ENCODE assay signal across 21 cellular contexts in genomic region chr14:54577977-54578376, GRCh38. TPM values are rescaled to one million over a fixed set of nuclear protein-coding genes. Genes with fewer than 3 reads are reported as not detected.
A peak's percentile ranks its signal among the peaks of the same experiment; 100 is the strongest.
DNase-seq lines count a peak whose midpoint lies in the region; ATAC-seq and TF ChIP-seq lines count a peak whose summit lies in the region.
"Had no signal": no experiment of that assay in that cellular context is flagged by ENCODE, and none has a peak within 500 bp of the region (broad histone marks: within the 10 kb centered on the region; RNA-seq: fewer than 3 reads in every experiment).

No MANE protein-coding gene starts in this region.

- H3K56ac ChIP-seq in H9 (ENCODE audit: insufficient read length, low read depth, low read length): no peak overlapping the region

- H2AK5ac ChIP-seq in H9 (ENCODE audit: insufficient read length, low read length): no peak overlapping the region

- H2BK120ac ChIP-seq in H9 (ENCODE audit: low read depth, low read length, poor library complexity, severe bottlenecking): no peak overlapping the region

- peak overlapping the region; percentile 25 for H3K27ac ChIP-seq in RWPE2 (ENCODE audit: poor library complexity, severe bottlenecking)
- H3K27ac ChIP-seq in psoas muscle: peak overlapping the region; percentile 51
- no peak overlapping the region for H3K27ac ChIP-seq in MM.1S (ENCODE audit: low read length)
- no peak overlapping the region for H3K27ac ChIP-seq in H9 (ENCODE audit: insufficient read length, low read depth, low read length)
- H3K27ac ChIP-seq: SJCRH30, tibial nerve had no signal

- H2BK20ac ChIP-seq in H9 (ENCODE audit: low read depth, low read length, poor library complexity, severe bottlenecking): no peak overlapping the region

- H4K91ac ChIP-seq in H9 (ENCODE audit: insufficient read length, low read depth, low read length): no peak overlapping the region

- no peaks in the 10 kb centered on the region for H3K4me1 Mint-ChIP-seq in H9

- no peaks in the 10 kb centered on the region for H3K79me1 ChIP-seq in H9 (ENCODE audit: insufficient read depth, low read depth, low read length, poor library complexity, severe bottlenecking)

- H3K79me2 ChIP-seq in MM.1S (ENCODE audit: low read length) (no peaks in the 10 kb centered on the region), H9 (ENCODE audit: insufficient read depth, low read length) (peaks cover 7% of the 10 kb centered on the region; the same call in 1 of the 2 replicates)

- H3K18ac ChIP-seq in H9 (ENCODE audit: insufficient read length, low read depth, low read length): no peak overlapping the region

- no peak overlapping the region for H2BK5ac ChIP-seq in H9 (ENCODE audit: insufficient read length, low read length)

- H4K20me1 ChIP-seq in MM.1S (ENCODE audit: insufficient read depth, low read length) (no peaks in the 10 kb centered on the region), H9 (ENCODE audit: control insufficient read depth, insufficient read depth, insufficient read length) (no peaks in the 10 kb centered on the region)

- no peak overlapping the region for H3K4me3 ChIP-seq in RWPE2 (ENCODE audit: severe bottlenecking)
- no peak overlapping the region for H3K4me3 ChIP-seq in psoas muscle
- no peak overlapping the region for H3K4me3 ChIP-seq in MM.1S (ENCODE audit: low read length)
- H3K4me3 ChIP-seq: heart left ventricle, SJCRH30, tibial nerve had no signal

- no peaks in the 10 kb centered on the region for H3K23me2 ChIP-seq in H9 (ENCODE audit: insufficient read length, low read depth, low read length, poor library complexity, severe bottlenecking)

- no peak overlapping the region for H4K8ac ChIP-seq in H9 (replicated peaks; ENCODE audit: insufficient read length, low read depth, low read length)

- H3K4me2 ChIP-seq in MM.1S (ENCODE audit: low read depth, low read length) (no peak overlapping the region), H9 (ENCODE audit: insufficient read depth, insufficient read length, low read length) (no peak overlapping the region)

- H3K14ac ChIP-seq in H9 (ENCODE audit: insufficient read depth, low read length): no peak overlapping the region

- H3K4ac ChIP-seq in H9 (ENCODE audit: low read depth, low read length): no peak overlapping the region

- DNase-seq in EH (ENCODE audit: low read depth) (peak; percentile 86), RWPE2 (ENCODE audit: low spot score) (no peak), fibroblast of peridontal ligament (ENCODE audit: extremely low read depth) (peak; percentile 76), psoas muscle (no peak), MM.1S (no peak), COR-L47 (lab: John Stamatoyannopoulos, UW) (no peak), H9 (no peak)
- DNase-seq: activated CD4-positive, CD25-positive, alpha-beta regulatory T cell; activated T-cell treated with anti-CD3 and anti-CD28 coated beads, Interleukin-2, amount 50 U/mL, for 72 hours; CD8-positive, alpha-beta T cell; heart left ventricle; Kasumi-1; NCI-H1105 treated with DMSO at 0.1 percent for 48 hours; NCI-H526; OCI-M1; SJCRH30; stimulated activated naive B cell treated with anti-CD40 and anti-IgM and Interleukin-4, amounts not matched to agents 10 μg/mL and 1 μg/mL and 100 μg/mL, for 72 hours had no signal

- peaks cover 68% of the 10 kb centered on the region for H3K36me3 ChIP-seq in RWPE2 (ENCODE audit: low read depth)
- H3K36me3 ChIP-seq in psoas muscle (ENCODE audit: insufficient read depth in 1 of 2, low read depth in 1 of 2): peaks cover 0 to 7% of the 10 kb centered on the region in 2 donors
- no peaks in the 10 kb centered on the region for H3K36me3 ChIP-seq in MM.1S (replicated peaks; ENCODE audit: insufficient read depth, low read length)

- TF ChIP-seq CTCF in RWPE2 (IDR thresholded peaks at IDR 0.05; ENCODE audit: poor library complexity, severe bottlenecking) (no peak), psoas muscle (IDR thresholded peaks at IDR 0.05) (no peak), MM.1S (IDR thresholded peaks at IDR 0.05; ENCODE audit: low read length) (no peak), H9 (conservative IDR thresholded peaks at IDR 0.05) (no peak)

- 35 to 47% (median 35%) methylated on average over 3 of the region's 3 CpGs for WGBS in psoas muscle, 3 donors
- no CpG with 5 or more reads among the region's 3 CpGs for WGBS in H9 (ENCODE audit: extremely low coverage, insufficient read length, low lambda C conversion rate)

- no peak overlapping the region for H3K4me3 Mint-ChIP-seq in H9
- H3K4me3 Mint-ChIP-seq: activated naive CD8-positive, alpha-beta T cell; activated T-cell treated with anti-CD3 and anti-CD28 coated beads, Interleukin-2, amount 50 U/mL, for 72 hours; CD8-positive, alpha-beta T cell; stimulated activated naive B cell treated with anti-CD40 and anti-IgM and Interleukin-4, amounts not matched to agents 10 μg/mL and 1 μg/mL and 100 μg/mL, for 72 hours had no signal

- peaks cover 27% of the 10 kb centered on the region for H3K4me1 ChIP-seq in RWPE2 (ENCODE audit: insufficient read depth, poor library complexity, severe bottlenecking)
- peaks cover 82% of the 10 kb centered on the region for H3K4me1 ChIP-seq in psoas muscle
- H3K4me1 ChIP-seq in MM.1S (ENCODE audit: low read length): no peaks in the 10 kb centered on the region
- no peaks in the 10 kb centered on the region for H3K4me1 ChIP-seq in H9 (ENCODE audit: insufficient read depth, low read length)

- H2AFZ ChIP-seq in MM.1S (ENCODE audit: low read length) (no peak overlapping the region), H9 (ENCODE audit: low read length) (no peak overlapping the region)

- H3K9me3 ChIP-seq in RWPE2 (ENCODE audit: severe bottlenecking): no peaks in the 10 kb centered on the region
- no peaks in the 10 kb centered on the region for H3K9me3 ChIP-seq in psoas muscle
- H3K9me3 ChIP-seq in MM.1S (replicated peaks; ENCODE audit: insufficient read depth, low read length): no peaks in the 10 kb centered on the region
- H3K9me3 ChIP-seq in H9 (ENCODE audit: control insufficient read depth, low read depth, low read length): no peaks in the 10 kb centered on the region
- H3K9me3 ChIP-seq: tibial nerve had no signal

- peaks cover 0 to 3% (median 0%) of the 10 kb centered on the region in 3 experiments; a peak in 1 of 7 replicates for H3K36me3 Mint-ChIP-seq in H9 (ENCODE audit: insufficient read depth in 1 of 3, low read depth in 3 of 3)
- H3K36me3 Mint-ChIP-seq: CD8-positive, alpha-beta T cell had no signal

- intact Hi-C loops in psoas muscle (cut with DNase I): loop anchor here in 1 of 2 donors (5.0 kb wide), 1 partner anchor 34 kb away; no protein-coding TSS in a partner anchor

- H4K5ac ChIP-seq in H9 (ENCODE audit: insufficient read length, low read depth, low read length): no peak overlapping the region

- peaks cover 0 to 2% of the 10 kb centered on the region in 2 experiments; a peak in 1 of 5 replicates for H3K9me3 Mint-ChIP-seq in H9

- no peaks in the 10 kb centered on the region for H3K9me2 ChIP-seq in MM.1S (replicated peaks; ENCODE audit: insufficient read depth, low read length)

- H2BK12ac ChIP-seq in H9 (ENCODE audit: insufficient read length, low read depth, low read length): no peak overlapping the region

- no peak overlapping the region for H2BK15ac ChIP-seq in H9 (ENCODE audit: low read depth, low read length)

- no peak overlapping the region for H3T11ph ChIP-seq in H9 (ENCODE audit: low read length)

- H3K27me3 Mint-ChIP-seq in H9 (ENCODE audit: low read depth): no peaks in the 10 kb centered on the region
- H3K27me3 Mint-ChIP-seq: stimulated activated naive B cell treated with anti-CD40 and anti-IgM and Interleukin-4, amounts not matched to agents 10 μg/mL and 1 μg/mL and 100 μg/mL, for 72 hours had no signal

- peak; percentile 45 for ATAC-seq in RWPE2 (ENCODE audit: low read depth)
- ATAC-seq in psoas muscle: no peak
- ATAC-seq in GM19397 (IDR thresholded peaks at IDR 0.05; ENCODE audit: unreplicated experiment): no peak
- ATAC-seq: CD8-positive, alpha-beta T cell; HCT116; heart left ventricle; stimulated activated naive B cell treated with anti-CD40 and anti-IgM and Interleukin-4, amounts not matched to agents 10 μg/mL and 1 μg/mL and 100 μg/mL, for 72 hours had no signal

- H3K27me3 ChIP-seq in RWPE2 (ENCODE audit: insufficient read depth, poor library complexity, severe bottlenecking) (no peaks in the 10 kb centered on the region), psoas muscle (ENCODE audit: insufficient read depth in 3 of 3, low read length in 2 of 3) (no peaks in the 10 kb centered on the region), MM.1S (replicated peaks; ENCODE audit: insufficient read depth, low read length) (no peaks in the 10 kb centered on the region), H9 (ENCODE audit: insufficient read depth, low read length) (no peaks in the 10 kb centered on the region)
- H3K27me3 ChIP-seq: heart left ventricle, SJCRH30, tibial nerve had no signal

- no peaks in the 10 kb centered on the region for H3F3A ChIP-seq in MM.1S (ENCODE audit: insufficient read depth, low read length)

- H3K9ac ChIP-seq in MM.1S (ENCODE audit: low read length): no peak overlapping the region
- H3K9ac ChIP-seq in H9 (ENCODE audit: extremely low read depth, insufficient read length, low read length): no peak overlapping the region

- H3K23ac ChIP-seq in H9 (ENCODE audit: insufficient read length, low read depth, low read length): no peak overlapping the region

- H3K27ac Mint-ChIP-seq in H9: no peak overlapping the region
- H3K27ac Mint-ChIP-seq: activated naive CD8-positive, alpha-beta T cell; activated T-cell treated with anti-CD3 and anti-CD28 coated beads, Interleukin-2, amount 50 U/mL, for 72 hours; CD8-positive, alpha-beta T cell; stimulated activated naive B cell treated with anti-CD40 and anti-IgM and Interleukin-4, amounts not matched to agents 10 μg/mL and 1 μg/mL and 100 μg/mL, for 72 hours had no signal

RNA-seq across cellular contexts. Expression of gene SAMD4A, which starts 11.0 kb away (rescaled TPM):
- total RNA-seq in psoas muscle: 100 to 1,000 TPM in 1 of 4 donors, 10 to 100 TPM in 3; 66.7 to 139 (median 76.3) TPM
- polyA plus RNA-seq in psoas muscle: 10 to 100 TPM in 2 of 3 donors, 1 to 10 TPM in 1; 9.6 to 67.9 (median 22.1) TPM
- total RNA-seq in H9 (2021): 9.6 and 9.9 TPM in 2 replicates

Comparison
In these comparisons a context has a peak if more than half of its experiments do, and no peak if none do; other contexts are left out.
1. DNase-seq: peak in EH (single experiment) and fibroblast of peridontal ligament (single experiment); none in RWPE2 (single experiment), psoas muscle (0 of 2), MM.1S (single experiment), COR-L47 (single experiment) and H9 (single experiment).
2. H3K27ac ChIP-seq: peak in RWPE2 (single experiment) and psoas muscle (single experiment); none in MM.1S (single experiment) and H9 (single experiment).